In the genomic region with DNA sequence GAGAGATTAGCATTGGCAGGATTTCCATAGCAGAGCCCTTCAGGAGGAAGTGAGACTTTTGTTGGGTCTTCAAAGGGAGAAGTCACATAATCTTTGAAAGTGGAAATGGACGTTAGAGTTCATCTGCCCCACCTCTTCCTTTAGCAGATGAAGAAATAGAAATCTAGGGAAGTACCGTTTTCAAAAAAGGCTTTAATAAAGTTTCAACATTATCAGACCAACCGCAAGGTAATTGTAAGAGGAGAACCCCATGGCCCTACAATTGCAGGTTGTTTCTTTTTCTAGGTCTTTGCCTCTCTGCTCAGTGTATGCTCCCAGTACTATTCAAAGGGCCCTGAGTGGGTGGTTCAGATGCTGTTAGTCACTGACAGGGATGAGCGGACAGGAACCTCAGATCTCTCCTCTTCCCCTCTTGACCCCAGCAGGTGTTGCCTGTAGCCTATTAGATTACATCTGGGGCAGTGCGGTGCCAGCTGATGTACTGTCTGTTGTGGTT, we compare ENCODE assay signal across 9 cellular contexts. TPM values are rescaled to one million over a fixed set of nuclear protein-coding genes. Genes with fewer than 3 reads are reported as not detected.
DNase-seq lines count a peak whose midpoint lies in the region; ATAC-seq, FAIRE-seq and TF ChIP-seq lines count a peak whose summit lies in the region.
"Had no signal": no experiment of that assay in that cellular context is flagged by ENCODE, and none has a peak within 500 bp of the region (broad histone marks: within the 10 kb centered on the region; RNA-seq: fewer than 3 reads in every experiment).

No MANE protein-coding gene starts in this region.

- 0% methylated on average over 3 of the region's 5 CpGs for WGBS in HepG2 (ENCODE audit: low lambda C conversion rate)

- TF ChIP-seq CTCF in HepG2 (CRISPR knock-in tag; IDR thresholded peaks at IDR 0.05), result no peak

- DNase-seq in GM19239 (ENCODE audit: insufficient read length, low spot score) (no peak), SIG-M5 (lab: John Stamatoyannopoulos, UW) (peak; percentile 63), DMS79 treated with DMSO at 0.1 percent for 48 hours (lab: John Stamatoyannopoulos, UW) (no peak), NCI-H2227 (lab: John Stamatoyannopoulos, UW; ENCODE audit: unreplicated experiment) (no peak), midbrain (lab: John Stamatoyannopoulos, UW) (no peak), HepG2 (ENCODE audit: low spot score) (no peak)

- in situ Hi-C loops in HepG2 (cut with HindIII; ENCODE audit: extremely low pct_ligation_motif_present, low pct_unique_long_range_greater_than_20kb), result no loop called here

- H4K20me1 ChIP-seq in BLaER1 (peaks cover 6% of the 10 kb centered on the region; the same call in 1 of the 2 replicates), HepG2 (ENCODE audit: insufficient read depth, low read length) (no peaks in the 10 kb centered on the region)

- H3K4me2 ChIP-seq in BLaER1, result peak overlapping the region; percentile 27
- no peak overlapping the region for H3K4me2 ChIP-seq in HepG2 (ENCODE audit: low read depth, low read length)

- intact Hi-C loops in HepG2 (cut with micrococcal nuclease; ENCODE audit: unreplicated experiment), result no loop called here

- TF ChIP-seq POLR2A in HepG2 (IDR thresholded peaks at IDR 0.05; ENCODE audit: insufficient read depth in 1 of 2, low read depth in 2 of 2, low read length in 2 of 2), result no peak

- TF ChIP-seq RAD21 in HepG2 (CRISPR knock-in tag; IDR thresholded peaks at IDR 0.05), result no peak

- H3K27ac ChIP-seq in BLaER1 (no peak overlapping the region), HepG2 (ENCODE audit: extremely low read length, insufficient read depth, low read length) (no peak overlapping the region)
- H3K27ac ChIP-seq: tibial nerve had no signal

- CTCF ChIA-PET in HepG2 (lab: Yijun Ruan, JAX; ENCODE audit: low intra/inter-chr PET ratio, low total read pairs), result no interaction called here

- TF ChIP-seq EP300 in HepG2 (IDR thresholded peaks at IDR 0.05; ENCODE audit: low read depth in 2 of 2, low read length in 2 of 2) (no peak), HepG2 (CRISPR knock-in tag; IDR thresholded peaks at IDR 0.05; ENCODE audit: borderline replicate concordance) (no peak)

- peaks cover 25% of the 10 kb centered on the region for H3K9me3 ChIP-seq in BLaER1
- H3K9me3 ChIP-seq in HepG2 (ENCODE audit: low read length), result no peaks in the 10 kb centered on the region
- H3K9me3 ChIP-seq: tibial nerve had no signal

- H3K36me3 ChIP-seq in BLaER1 (no peaks in the 10 kb centered on the region), HepG2 (replicated peaks in 1 of 2; ENCODE audit: control insufficient read depth in 1 of 2, insufficient read depth in 2 of 2, low read length in 2 of 2) (no peaks in the 10 kb centered on the region)
- H3K36me3 ChIP-seq: tibial nerve had no signal

- ATAC-seq in HG03097 (IDR thresholded peaks at IDR 0.05; ENCODE audit: low FRiP score, unreplicated experiment), result peak; percentile 96
- ATAC-seq in HepG2, result no peak

- H3K79me2 ChIP-seq in HepG2 (ENCODE audit: insufficient read depth, low read length), result no peaks in the 10 kb centered on the region

- H3K4me1 ChIP-seq in BLaER1 (peaks cover 10% of the 10 kb centered on the region; the same call in 1 of the 2 replicates), HepG2 (ENCODE audit: insufficient read depth, low read length) (no peaks in the 10 kb centered on the region)

- no peak overlapping the region for H3K4me3 ChIP-seq in BLaER1
- no peak overlapping the region for H3K4me3 ChIP-seq in HepG2 (replicated peaks in 1 of 3; ENCODE audit: insufficient read depth in 1 of 3, low read depth in 2 of 3, low read length in 3 of 3)
- H3K4me3 ChIP-seq: tibial nerve had no signal

- POLR2A ChIA-PET in HepG2 (lab: Yijun Ruan, JAX), result no interaction called here

- FAIRE-seq in GM19239 (lab: Jason Lieb, UNC) (peak; percentile 97), HepG2 (lab: Jason Lieb, UNC) (no peak)

- H3K27me3 ChIP-seq in BLaER1 (peaks cover 79% of the 10 kb centered on the region), HepG2 (ENCODE audit: control insufficient read depth in 1 of 2, insufficient read depth in 2 of 2, low read length in 2 of 2) (no peaks in the 10 kb centered on the region)

- BruUV-seq in HepG2 (replicated peaks; lab: Mats Ljungman, UMichigan), result no TSS peak

- no peak overlapping the region for H2AFZ ChIP-seq in HepG2 (ENCODE audit: low read length)

- H3K9ac ChIP-seq in BLaER1 (no peak overlapping the region), HepG2 (ENCODE audit: insufficient read depth, low read depth, low read length) (no peak overlapping the region)

TF ChIP-seq in HepG2, 621 proteins besides CTCF, POLR2A, EP300 and RAD21:
- TF ChIP-seq, protein P1, sequence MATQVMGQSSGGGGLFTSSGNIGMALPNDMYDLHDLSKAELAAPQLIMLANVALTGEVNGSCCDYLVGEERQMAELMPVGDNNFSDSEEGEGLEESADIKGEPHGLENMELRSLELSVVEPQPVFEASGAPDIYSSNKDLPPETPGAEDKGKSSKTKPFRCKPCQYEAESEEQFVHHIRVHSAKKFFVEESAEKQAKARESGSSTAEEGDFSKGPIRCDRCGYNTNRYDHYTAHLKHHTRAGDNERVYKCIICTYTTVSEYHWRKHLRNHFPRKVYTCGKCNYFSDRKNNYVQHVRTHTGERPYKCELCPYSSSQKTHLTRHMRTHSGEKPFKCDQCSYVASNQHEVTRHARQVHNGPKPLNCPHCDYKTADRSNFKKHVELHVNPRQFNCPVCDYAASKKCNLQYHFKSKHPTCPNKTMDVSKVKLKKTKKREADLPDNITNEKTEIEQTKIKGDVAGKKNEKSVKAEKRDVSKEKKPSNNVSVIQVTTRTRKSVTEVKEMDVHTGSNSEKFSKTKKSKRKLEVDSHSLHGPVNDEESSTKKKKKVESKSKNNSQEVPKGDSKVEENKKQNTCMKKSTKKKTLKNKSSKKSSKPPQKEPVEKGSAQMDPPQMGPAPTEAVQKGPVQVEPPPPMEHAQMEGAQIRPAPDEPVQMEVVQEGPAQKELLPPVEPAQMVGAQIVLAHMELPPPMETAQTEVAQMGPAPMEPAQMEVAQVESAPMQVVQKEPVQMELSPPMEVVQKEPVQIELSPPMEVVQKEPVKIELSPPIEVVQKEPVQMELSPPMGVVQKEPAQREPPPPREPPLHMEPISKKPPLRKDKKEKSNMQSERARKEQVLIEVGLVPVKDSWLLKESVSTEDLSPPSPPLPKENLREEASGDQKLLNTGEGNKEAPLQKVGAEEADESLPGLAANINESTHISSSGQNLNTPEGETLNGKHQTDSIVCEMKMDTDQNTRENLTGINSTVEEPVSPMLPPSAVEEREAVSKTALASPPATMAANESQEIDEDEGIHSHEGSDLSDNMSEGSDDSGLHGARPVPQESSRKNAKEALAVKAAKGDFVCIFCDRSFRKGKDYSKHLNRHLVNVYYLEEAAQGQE (IDR thresholded peaks at IDR 0.05; ENCODE audit: borderline replicate concordance in 1 of 2, low read depth in 1 of 2, low read length in 2 of 2), result no peak
- no peak for TF ChIP-seq FOXC1 (CRISPR knock-in tag; IDR thresholded peaks at IDR 0.05; ENCODE audit: borderline replicate concordance)
- TF ChIP-seq, protein P2, sequence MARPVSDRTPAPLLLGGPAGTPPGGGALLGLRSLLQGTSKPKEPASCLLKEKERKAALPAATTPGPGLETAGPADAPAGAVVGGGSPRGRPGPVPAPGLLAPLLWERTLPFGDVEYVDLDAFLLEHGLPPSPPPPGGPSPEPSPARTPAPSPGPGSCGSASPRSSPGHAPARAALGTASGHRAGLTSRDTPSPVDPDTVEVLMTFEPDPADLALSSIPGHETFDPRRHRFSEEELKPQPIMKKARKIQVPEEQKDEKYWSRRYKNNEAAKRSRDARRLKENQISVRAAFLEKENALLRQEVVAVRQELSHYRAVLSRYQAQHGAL (CRISPR knock-in tag; IDR thresholded peaks at IDR 0.05; ENCODE audit: not compliant biosample characterization), result no peak
- no peak for TF ChIP-seq ZNF530 (CRISPR knock-in tag; IDR thresholded peaks at IDR 0.05; ENCODE audit: low read depth)
- no peak for TF ChIP-seq SMARCE1 (IDR thresholded peaks at IDR 0.05; ENCODE audit: borderline replicate concordance)
- TF ChIP-seq MAF1 (CRISPR knock-in tag; IDR thresholded peaks at IDR 0.05; ENCODE audit: borderline replicate concordance), result no peak
- TF ChIP-seq SRF (IDR thresholded peaks at IDR 0.05; ENCODE audit: low read depth, low read length), result no peak

RNA-seq across cellular contexts. Expression of gene AP1S2, which starts 48.6 kb away (rescaled TPM):
- 18.8 and 22.7 TPM in 2 replicates for total RNA-seq in HepG2 (2016; rRNA removed; fragmentation: Illumina TruSeq; extraction: Trizol)
- 3.9 and 4.6 TPM in 2 replicates for total RNA-seq in HepG2 (2016; cell fraction: cytosol; rRNA removed; fragmentation: Illumina TruSeq; extraction: Trizol; ENCODE audit: low read depth)
- total RNA-seq in HepG2 (2016; cell fraction: insoluble cytoplasmic fraction; rRNA removed; fragmentation: Illumina TruSeq; extraction: Trizol), result 13.7 and 22.4 TPM in 2 replicates
- 10.4 and 10.9 TPM in 2 replicates for total RNA-seq in HepG2 (2016; cell fraction: membrane; rRNA removed; fragmentation: Illumina TruSeq; extraction: Trizol)
- total RNA-seq in HepG2 (2016; cell fraction: nucleus; rRNA removed; fragmentation: Illumina TruSeq; extraction: Trizol), result 9.5 and 10.1 TPM in 2 replicates
- 7.1 and 10.1 TPM in 2 replicates for polyA plus RNA-seq in HepG2 (2011; rRNA removed)
- 2.8 and 4.9 TPM in 2 replicates for polyA plus RNA-seq in HepG2 (2011; cell fraction: cytosol; rRNA removed)
- polyA plus RNA-seq in HepG2 (2011; cell fraction: nucleus; rRNA removed), result 2.4 and 3.9 TPM in 2 replicates
- polyA plus RNA-seq in HepG2 (2012), result 6.8 and 8.8 TPM in 2 replicates
- polyA plus RNA-seq in HepG2 (2016; cell fraction: cytosol; fragmentation: Illumina TruSeq; extraction: Trizol; ENCODE audit: low read depth), result 3.8 and 4.5 TPM in 2 replicates
- polyA plus RNA-seq in HepG2 (2016; cell fraction: insoluble cytoplasmic fraction; fragmentation: Illumina TruSeq; extraction: Trizol; ENCODE audit: low read depth), result 20.0 and 20.8 TPM in 2 replicates
- polyA plus RNA-seq in HepG2 (2016; cell fraction: membrane; fragmentation: Illumina TruSeq; extraction: Trizol; ENCODE audit: low read depth), result 9.1 and 9.6 TPM in 2 replicates
- polyA plus RNA-seq in HepG2 (2016; cell fraction: nucleus; fragmentation: Illumina TruSeq; extraction: Trizol; ENCODE audit: insufficient read depth, low read depth), result 12.7 and 12.8 TPM in 2 replicates
- polyA minus RNA-seq in HepG2 (2011; rRNA and poly(A)+ RNA removed; ENCODE audit: low replicate concordance), result 5.8 and 14.8 TPM in 2 replicates
- 8.6 and 9.3 TPM in 2 replicates for polyA minus RNA-seq in HepG2 (2011; cell fraction: cytosol; rRNA and poly(A)+ RNA removed)
- polyA minus RNA-seq in HepG2 (2011; cell fraction: nucleus; rRNA and poly(A)+ RNA removed), result 10.2 and 10.4 TPM in 2 replicates
